ENCODE assay signal across 8 cellular contexts in genomic region chr19:48965806-48966540, GRCh38. TPM values are rescaled to one million over a fixed set of nuclear protein-coding genes. Genes with fewer than 3 reads are reported as not detected.
DNase-seq lines count a peak whose midpoint lies in the region; ATAC-seq and TF ChIP-seq lines count a peak whose summit lies in the region.

No MANE protein-coding gene starts in this region.

- ATAC-seq in right cardiac atrium (peak; percentile 54 to 66), aorta (ENCODE audit: low FRiP score) (peak; percentile 63)

- peaks cover 9 to 37% of the 10 kb centered on the region in 2 donors for H3K4me1 ChIP-seq in ascending aorta
- H3K4me1 ChIP-seq in right cardiac atrium (ENCODE audit: control insufficient read depth, insufficient read depth, low read length), result peaks cover 11% of the 10 kb centered on the region
- H3K4me1 ChIP-seq in rectal smooth muscle tissue (ENCODE audit: control insufficient read depth, insufficient read depth, low read length), result peaks cover 24% of the 10 kb centered on the region
- no peaks in the 10 kb centered on the region for H3K4me1 ChIP-seq in aorta (ENCODE audit: control insufficient read depth in 1 of 2, insufficient read depth in 2 of 2, low read length in 2 of 2)

- peaks cover 32 to 41% of the 10 kb centered on the region in 2 donors for H3K36me3 ChIP-seq in ascending aorta
- peaks cover 13% of the 10 kb centered on the region for H3K36me3 ChIP-seq in rectal smooth muscle tissue (ENCODE audit: control insufficient read depth, insufficient read depth, low read length)
- no peaks in the 10 kb centered on the region for H3K36me3 ChIP-seq in aorta (ENCODE audit: control insufficient read depth in 1 of 2, insufficient read depth in 2 of 2, low read length in 1 of 2)

- CTCF ChIA-PET in HEK293T (lab: Yijun Ruan, JAX), result interaction anchor here (0.6 to 1.2 kb wide), 3 partner anchors 27 to 530 kb away, joined by 3 to 5 read pairs (median 3); partner anchors contain the start of genes GYS1 and RUVBL2

- H3K4me3 ChIP-seq in ascending aorta (peak overlapping the region; percentile 89 to 94), right cardiac atrium (ENCODE audit: low read length) (peak overlapping the region; percentile 69), rectal smooth muscle tissue (ENCODE audit: low read length) (peak overlapping the region; percentile 69), aorta (ENCODE audit: low read length in 2 of 2) (peak overlapping the region; percentile 56 to 78)

- intact Hi-C loops in ascending aorta (cut with DNase I) (loop anchor here (1.0 to 2.0 kb wide), 4 partner anchors 27 to 129 kb away; partner anchors contain the start of genes GYS1, HSD17B14, NUCB1 and RUVBL2), right cardiac atrium (cut with DNase I) (loop anchor here in 2 of 4 donors (5.0 to 10.0 kb wide), 3 partner anchors 61 to 174 kb away; partner anchors contain the start of genes NUCB1 (in 1 of the 2) and PPP1R15A (in 1 of the 2)), aorta (cut with DNase I) (loop anchor here (2.0 to 10.0 kb wide), 4 partner anchors 27 to 174 kb away; partner anchors contain the start of genes PPP1R15A (in 2 of the 2), GYS1 (in 1 of the 2) and RUVBL2 (in 1 of the 2))

- H3K27ac ChIP-seq in ascending aorta (peak overlapping the region; percentile 89 to 96), right cardiac atrium (ENCODE audit: low read length) (peak overlapping the region; percentile 86), rectal smooth muscle tissue (ENCODE audit: low read depth, low read length) (peak overlapping the region; percentile 92), aorta (ENCODE audit: low read depth in 1 of 2, low read length in 2 of 2) (peak overlapping the region in 1 of 2 donors; percentile 73)

- no peaks in the 10 kb centered on the region for H3K9me3 ChIP-seq in ascending aorta
- H3K9me3 ChIP-seq in right cardiac atrium (ENCODE audit: control insufficient read depth, low read length), result no peaks in the 10 kb centered on the region
- H3K9me3 ChIP-seq in aorta (ENCODE audit: control insufficient read depth, low read length), result no peaks in the 10 kb centered on the region

- H3K9ac ChIP-seq in rectal smooth muscle tissue (ENCODE audit: low read length), result peak overlapping the region; percentile 83

- DNase-seq in DMS79 treated with DMSO at 0.1 percent for 48 hours (lab: John Stamatoyannopoulos, UW), result peak; percentile 81
- peak; percentile 73 for DNase-seq in HEK293T (ENCODE audit: extremely low spot score)
- peak; percentile 83 to 87 for DNase-seq in NCI-H187 (lab: John Stamatoyannopoulos, UW)
- DNase-seq in T-helper 22 cell (ENCODE audit: low read depth), result peak; percentile 81
- DNase-seq in ascending aorta (ENCODE audit: low spot score in 2 of 2), result peak; percentile 75 to 95
- DNase-seq in right cardiac atrium, result peak; percentile 89 to 95 (median 92)
- DNase-seq in aorta, result peak; percentile 93 to 96

- no peaks in the 10 kb centered on the region for H3K27me3 ChIP-seq in ascending aorta
- H3K27me3 ChIP-seq in right cardiac atrium (ENCODE audit: control insufficient read depth, insufficient read depth), result no peaks in the 10 kb centered on the region
- no peaks in the 10 kb centered on the region for H3K27me3 ChIP-seq in rectal smooth muscle tissue (ENCODE audit: control insufficient read depth, insufficient read depth, low read length)
- peaks cover 0 to 2% of the 10 kb centered on the region in 2 donors for H3K27me3 ChIP-seq in aorta (ENCODE audit: control insufficient read depth in 1 of 2, insufficient read depth in 2 of 2, low read length in 1 of 2)

- 10% methylated on average over 36 of the region's 36 CpGs for WGBS in right cardiac atrium
- WGBS in aorta, 2 donors, result 8 to 10% methylated on average over 36 of the region's 36 CpGs

- POLR2A ChIA-PET in HEK293T (lab: Yijun Ruan, JAX), result interaction anchor here (0.9 to 2.1 kb wide), 10 partner anchors 11 to 156 kb away, joined by 3 to 7 read pairs (median 3); partner anchors contain the start of genes BAX, BCAT2, GYS1 and NUCB1

- TF ChIP-seq CTCF in ascending aorta (IDR thresholded peaks at IDR 0.05), result no peak

TF ChIP-seq in HEK293T, 16 proteins besides CTCF, POLR2A, EP300 and RAD21:
- TF ChIP-seq BHLHE40 (IDR thresholded peaks at IDR 0.05; ENCODE audit: borderline replicate concordance) (no peak), CTBP1 (IDR thresholded peaks at IDR 0.05; ENCODE audit: borderline replicate concordance) (no peak), NFRKB (IDR thresholded peaks at IDR 0.05) (no peak), L3MBTL2 (conservative IDR thresholded peaks at IDR 0.05) (peak; percentile 85), SP1 (IDR thresholded peaks at IDR 0.05) (no peak), LEF1 (IDR thresholded peaks at IDR 0.05; ENCODE audit: borderline replicate concordance) (no peak), TARDBP (IDR thresholded peaks at IDR 0.05) (no peak), ELF4 (IDR thresholded peaks at IDR 0.05) (peak; percentile 51), SUZ12 (IDR thresholded peaks at IDR 0.05) (peak; percentile 98), PKNOX1 (IDR thresholded peaks at IDR 0.05) (no peak)

RNA-seq across cellular contexts. Expression of gene FTL, which starts 0.9 kb away (rescaled TPM):
- total RNA-seq in ascending aorta (7,736 TPM), right cardiac atrium (1,000 to 10,000 TPM; 1,459 to 1,840 (median 1,541) TPM), aorta (1,000 to 10,000 TPM; 3,184 to 3,823 TPM)
- polyA plus RNA-seq in right cardiac atrium (1,675 TPM), aorta (over 10,000 TPM in 1 of 2 donors, 1,000 to 10,000 TPM in 1; 6,798 to 17,889 TPM)

RNA-seq across cellular contexts. Expression of gene BAX, which starts 11.3 kb away (rescaled TPM):
- total RNA-seq in ascending aorta (182 TPM), right cardiac atrium (10 to 100 TPM; 23.8 to 34.6 (median 30.4) TPM), aorta (10 to 100 TPM; 69.6 to 79.9 TPM)
- polyA plus RNA-seq in right cardiac atrium (24.4 TPM), aorta (10 to 100 TPM; 81.4 to 83.9 TPM)

RNA-seq across cellular contexts. Expression of gene GYS1, which starts 27.1 kb away (rescaled TPM):
- 21.8 TPM for total RNA-seq in ascending aorta
- 10 to 100 TPM; 62.7 to 95.9 (median 89.0) TPM for total RNA-seq in right cardiac atrium
- polyA plus RNA-seq in right cardiac atrium, result 61.4 TPM
- total RNA-seq in aorta, result 10 to 100 TPM; 47.5 to 61.9 TPM
- 10 to 100 TPM; 21.5 to 31.7 TPM for polyA plus RNA-seq in aorta

RNA-seq across cellular contexts. Expression of gene RUVBL2, which starts 27.7 kb away (rescaled TPM):
- 106 TPM for total RNA-seq in ascending aorta
- total RNA-seq in right cardiac atrium, result 10 to 100 TPM; 39.4 to 47.3 (median 45.4) TPM
- 54.5 TPM for polyA plus RNA-seq in right cardiac atrium
- total RNA-seq in aorta, result 10 to 100 TPM; 28.9 to 42.1 TPM
- polyA plus RNA-seq in aorta, result 10 to 100 TPM; 34.6 to 62.2 TPM

RNA-seq across cellular contexts. Expression of gene DHDH, which starts 32.5 kb away (rescaled TPM):
- total RNA-seq in ascending aorta, result not detected
- total RNA-seq in right cardiac atrium, result under 1 TPM in 1 of 4 donors, not detected in 3; 0.31 TPM
- not detected for polyA plus RNA-seq in right cardiac atrium
- under 1 TPM in 1 of 2 donors, not detected in 1; 0.84 TPM for total RNA-seq in aorta
- polyA plus RNA-seq in aorta, result 1 to 10 TPM in 1 of 2 donors, not detected in 1; 1.3 TPM
